In the genomic region with DNA sequence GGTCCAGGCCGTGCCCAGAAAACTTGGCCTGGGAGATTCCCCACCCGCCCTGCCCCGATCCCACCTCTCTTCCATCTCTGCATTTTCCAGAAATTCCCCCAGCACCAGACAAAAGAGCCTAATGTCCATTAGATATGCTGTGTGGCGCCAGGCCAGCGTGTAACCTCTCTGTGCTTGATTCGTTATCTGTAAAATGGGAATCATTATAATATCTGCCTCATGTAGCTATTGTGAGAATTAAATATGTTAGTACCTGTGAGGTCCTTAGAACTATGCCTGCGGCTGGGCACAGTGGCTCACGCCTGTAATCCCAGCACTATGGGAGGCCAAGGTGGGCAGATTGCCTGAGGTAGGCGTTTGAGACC, we compare ENCODE assay signal across 9 cellular contexts. TPM values are rescaled to one million over a fixed set of nuclear protein-coding genes. Genes with fewer than 3 reads are reported as not detected.
DNase-seq lines count a peak whose midpoint lies in the region; ATAC-seq and TF ChIP-seq lines count a peak whose summit lies in the region.
"Had no signal": no experiment of that assay in that cellular context is flagged by ENCODE, and none has a peak within 500 bp of the region (broad histone marks: within the 10 kb centered on the region; RNA-seq: fewer than 3 reads in every experiment).

No MANE protein-coding gene starts in this region.

- H3K27me3 ChIP-seq in BLaER1 treated with 17β-estradiol and CSF1 and Interleukin-3, amounts not matched to agents 10 nM and 100 nM, result no peaks in the 10 kb centered on the region
- peaks cover 12% of the 10 kb centered on the region; the same call in 1 of the 2 replicates for H3K27me3 ChIP-seq in MM.1S (replicated peaks; ENCODE audit: insufficient read depth, low read length)
- H3K27me3 ChIP-seq in gastrocnemius medialis, result no peaks in the 10 kb centered on the region

- peak overlapping the region; percentile 42 for H3K4me3 Mint-ChIP-seq in Calu3 (ENCODE audit: low read depth, unreplicated experiment)
- H3K4me3 Mint-ChIP-seq in activated CD8-positive, alpha-beta T cell treated with anti-CD3 and anti-CD28 coated beads, Interleukin-2, amount 10 ng/mL, durations not matched to agents 7 days and 5 days, result peak overlapping the region; percentile 66
- peak overlapping the region in 7 of 8 donors; percentile 61 to 87 (median 73) for H3K4me3 Mint-ChIP-seq in naive B cell

- H3K4me3 ChIP-seq in BLaER1 treated with 17β-estradiol and CSF1 and Interleukin-3, amounts not matched to agents 10 nM and 100 nM, result no peak overlapping the region
- no peak overlapping the region for H3K4me3 ChIP-seq in MM.1S (ENCODE audit: low read length)
- H3K4me3 ChIP-seq in gastrocnemius medialis, result no peak overlapping the region

- H3K79me2 ChIP-seq in MM.1S (ENCODE audit: low read length), result no peaks in the 10 kb centered on the region

- H3K27ac Mint-ChIP-seq in Calu3 (ENCODE audit: unreplicated experiment), result peak overlapping the region; percentile 68
- H3K27ac Mint-ChIP-seq in activated CD8-positive, alpha-beta T cell treated with anti-CD3 and anti-CD28 coated beads, Interleukin-2, amount 10 ng/mL, durations not matched to agents 7 days and 5 days, result peak overlapping the region; percentile 99
- peak overlapping the region; percentile 99 to 100 (median 100) for H3K27ac Mint-ChIP-seq in naive B cell

- H3K4me1 Mint-ChIP-seq in Calu3 (ENCODE audit: low read depth, unreplicated experiment), result peaks cover 26% of the 10 kb centered on the region
- H3K4me1 Mint-ChIP-seq in activated CD8-positive, alpha-beta T cell treated with anti-CD3 and anti-CD28 coated beads, Interleukin-2, amount 10 ng/mL, durations not matched to agents 7 days and 5 days (ENCODE audit: low read depth), result peaks cover 77% of the 10 kb centered on the region
- peaks cover 33 to 69% (median 65%) of the 10 kb centered on the region in 3 donors for H3K4me1 Mint-ChIP-seq in naive B cell

- no peak overlapping the region for H2AFZ ChIP-seq in MM.1S (ENCODE audit: low read length)

- TF ChIP-seq POLR2A in gastrocnemius medialis (IDR thresholded peaks at IDR 0.05), result no peak

- H3K4me2 ChIP-seq in BLaER1 treated with 17β-estradiol and CSF1 and Interleukin-3, amounts not matched to agents 10 nM and 100 nM, result peak overlapping the region; percentile 18 to 96 (median 91); a peak in 18 of 22 replicates
- H3K4me2 ChIP-seq in MM.1S (ENCODE audit: low read depth, low read length), result no peak overlapping the region

- peaks cover 0 to 18% (median 0%) of the 10 kb centered on the region in 11 experiments; a peak in 5 of 22 replicates for H4K20me1 ChIP-seq in BLaER1 treated with 17β-estradiol and CSF1 and Interleukin-3, amounts not matched to agents 10 nM and 100 nM
- H4K20me1 ChIP-seq in MM.1S (ENCODE audit: insufficient read depth, low read length), result no peaks in the 10 kb centered on the region

- no peaks in the 10 kb centered on the region for H3K9me2 ChIP-seq in MM.1S (replicated peaks; ENCODE audit: insufficient read depth, low read length)

- no TSS peak for BruUV-seq in Calu3 (replicated peaks; lab: Mats Ljungman, UMichigan)

- peak overlapping the region in 7 of 11 experiments; percentile 37 to 96 (median 92); a peak in 14 of 22 replicates for H3K27ac ChIP-seq in BLaER1 treated with 17β-estradiol and CSF1 and Interleukin-3, amounts not matched to agents 10 nM and 100 nM
- no peak overlapping the region for H3K27ac ChIP-seq in MM.1S (ENCODE audit: low read length)
- no peak overlapping the region for H3K27ac ChIP-seq in gastrocnemius medialis
- H3K27ac ChIP-seq: SK-N-MC had no signal

- H3F3A ChIP-seq in MM.1S (ENCODE audit: insufficient read depth, low read length), result peaks cover 11% of the 10 kb centered on the region; the same call in 1 of the 2 replicates

- POLR2A ChIA-PET in activated CD8-positive, alpha-beta T cell treated with anti-CD3 and anti-CD28 coated beads, Interleukin-2, amount 10 ng/mL, durations not matched to agents 7 days and 5 days (lab: Charles Lee), result interaction anchor here (0.7 to 3.8 kb wide), 20 partner anchors 10 to 206 kb away, joined by 3 to 69 read pairs (median 8); a partner anchor contains a TSS

- intact Hi-C loops in Calu3 (cut with micrococcal nuclease; ENCODE audit: unreplicated experiment) (loop anchor here (1.0 to 10.0 kb wide), 5 partner anchors 133 to 284 kb away; no protein-coding TSS in a partner anchor), gastrocnemius medialis (cut with DNase I; ENCODE audit: low total_unique reads) (loop anchor here (1.0 kb wide), 2 partner anchors 133 to 189 kb away; no protein-coding TSS in a partner anchor)

- H3K9ac ChIP-seq in BLaER1 treated with 17β-estradiol and CSF1 and Interleukin-3, amounts not matched to agents 10 nM and 100 nM, result peak overlapping the region in 5 of 11 experiments; percentile 35 to 88 (median 79); a peak in 10 of 22 replicates
- no peak overlapping the region for H3K9ac ChIP-seq in MM.1S (ENCODE audit: low read length)

- H3K36me3 Mint-ChIP-seq in Calu3 (ENCODE audit: insufficient read depth, unreplicated experiment) (peaks cover 48% of the 10 kb centered on the region), naive B cell (peaks cover 0 to 19% of the 10 kb centered on the region in 2 donors)
- H3K36me3 Mint-ChIP-seq in activated CD8-positive, alpha-beta T cell treated with anti-CD3 and anti-CD28 coated beads, Interleukin-2, amount 10 ng/mL, durations not matched to agents 7 days and 5 days (ENCODE audit: low read depth), result peaks cover 51% of the 10 kb centered on the region

- TF ChIP-seq CTCF in Calu3 (IDR thresholded peaks at IDR 0.05; ENCODE audit: unreplicated experiment) (no peak), MM.1S (IDR thresholded peaks at IDR 0.05; ENCODE audit: low read length) (no peak), gastrocnemius medialis (IDR thresholded peaks at IDR 0.05 in 4 of 5, conservative IDR thresholded peaks at IDR 0.05 in 1 of 5) (no peak)

- in situ Hi-C loops in gastrocnemius medialis (cut with MboI; ENCODE audit: low sequenced_read_pairs in 4 of 4), result loop anchor here in 1 of 4 donors (25.0 kb wide), 1 partner anchor 131 kb away; no protein-coding TSS in a partner anchor

- peaks cover 62 to 89% (median 73%) of the 10 kb centered on the region in 10 experiments for H3K4me1 ChIP-seq in BLaER1 treated with 17β-estradiol and CSF1 and Interleukin-3, amounts not matched to agents 10 nM and 100 nM
- H3K4me1 ChIP-seq in MM.1S (ENCODE audit: low read length) (peaks cover 22% of the 10 kb centered on the region), gastrocnemius medialis (peaks cover 0 to 7% of the 10 kb centered on the region in 2 donors)

- no peak for ATAC-seq in activated CD8-positive, alpha-beta T cell treated with anti-CD3 and anti-CD28 coated beads, Interleukin-2, amount 10 ng/mL, durations not matched to agents 7 days and 5 days
- no peak for ATAC-seq in naive B cell (ENCODE audit: low read depth in 2 of 2)
- no peak for ATAC-seq in HG03039 (IDR thresholded peaks at IDR 0.05; ENCODE audit: unreplicated experiment)
- no peak for ATAC-seq in gastrocnemius medialis

- peaks cover 12 to 20% (median 17%) of the 10 kb centered on the region in 11 experiments for H3K9me3 ChIP-seq in BLaER1 treated with 17β-estradiol and CSF1 and Interleukin-3, amounts not matched to agents 10 nM and 100 nM (replicated peaks in 1 of 11)
- H3K9me3 ChIP-seq in MM.1S (replicated peaks; ENCODE audit: insufficient read depth, low read length), result no peaks in the 10 kb centered on the region
- no peaks in the 10 kb centered on the region for H3K9me3 ChIP-seq in gastrocnemius medialis

- H3K9me3 Mint-ChIP-seq in Calu3 (ENCODE audit: low read depth, unreplicated experiment), result peaks cover 3% of the 10 kb centered on the region
- peaks cover 12% of the 10 kb centered on the region for H3K9me3 Mint-ChIP-seq in activated CD8-positive, alpha-beta T cell treated with anti-CD3 and anti-CD28 coated beads, Interleukin-2, amount 10 ng/mL, durations not matched to agents 7 days and 5 days (ENCODE audit: insufficient read depth)
- H3K9me3 Mint-ChIP-seq in naive B cell, result peaks cover 0 to 16% (median 4%) of the 10 kb centered on the region in 7 donors

- H3K27me3 Mint-ChIP-seq in Calu3 (ENCODE audit: unreplicated experiment) (no peaks in the 10 kb centered on the region), naive B cell (no peaks in the 10 kb centered on the region)
- no peaks in the 10 kb centered on the region for H3K27me3 Mint-ChIP-seq in activated CD8-positive, alpha-beta T cell treated with anti-CD3 and anti-CD28 coated beads, Interleukin-2, amount 10 ng/mL, durations not matched to agents 7 days and 5 days (ENCODE audit: low read depth)

- no peak for DNase-seq in Calu3
- no peak for DNase-seq in activated CD8-positive, alpha-beta T cell treated with anti-CD3 and anti-CD28 coated beads, Interleukin-2, amount 10 ng/mL, durations not matched to agents 7 days and 5 days
- no peak for DNase-seq in naive B cell
- DNase-seq in stimulated activated naive CD4-positive, alpha-beta T cell treated with Interleukin-2 at 50 U/mL for 16 hours (lab: John Stamatoyannopoulos, UW), result no peak
- no peak for DNase-seq in MM.1S
- no peak for DNase-seq in gastrocnemius medialis

- CTCF ChIA-PET in Calu3 (lab: Charles Lee), result interaction anchor here (0.6 to 2.6 kb wide), 12 partner anchors 52 to 558 kb away, joined by 3 to 43 read pairs (median 6); no protein-coding TSS in a partner anchor
- CTCF ChIA-PET in activated CD8-positive, alpha-beta T cell treated with anti-CD3 and anti-CD28 coated beads, Interleukin-2, amount 10 ng/mL, durations not matched to agents 7 days and 5 days (lab: Charles Lee), result interaction anchor here (0.7 to 6.6 kb wide), 36 partner anchors 10 to 259 kb away, joined by 3 to 153 read pairs (median 8); a partner anchor contains a TSS

- peaks cover 0 to 23% (median 12%) of the 10 kb centered on the region in 11 experiments; a peak in 14 of 22 replicates for H3K36me3 ChIP-seq in BLaER1 treated with 17β-estradiol and CSF1 and Interleukin-3, amounts not matched to agents 10 nM and 100 nM
- H3K36me3 ChIP-seq in MM.1S (replicated peaks; ENCODE audit: insufficient read depth, low read length) (no peaks in the 10 kb centered on the region), gastrocnemius medialis (no peaks in the 10 kb centered on the region)

RNA-seq across cellular contexts. Expression of a gene that starts 33.6 kb away (rescaled TPM):
- total RNA-seq in Calu3 (2022), result not detected in 2 replicates
- total RNA-seq in activated CD8-positive, alpha-beta T cell treated with anti-CD3 and anti-CD28 coated beads, Interleukin-2, amount 10 ng/mL, durations not matched to agents 7 days and 5 days, result 10 to 100 TPM; 23.5 to 24.2 TPM
- polyA plus RNA-seq in naive B cell (ENCODE audit: low read depth in 6 of 6), result 100 to 1,000 TPM in 1 of 6 donors, 10 to 100 TPM in 5; 47.9 to 118 (median 74.5) TPM
- under 1 TPM in 1 of 4 donors, not detected in 3; 0.15 TPM for total RNA-seq in gastrocnemius medialis

RNA-seq across cellular contexts. Expression of a gene that starts 54.6 kb away (rescaled TPM):
- total RNA-seq in Calu3 (2022) (99.0 and 108 TPM in 2 replicates), gastrocnemius medialis (1 to 10 TPM; 4.5 to 7.4 (median 6.5) TPM)
- 100 to 1,000 TPM; 231 to 237 TPM for total RNA-seq in activated CD8-positive, alpha-beta T cell treated with anti-CD3 and anti-CD28 coated beads, Interleukin-2, amount 10 ng/mL, durations not matched to agents 7 days and 5 days
- 1,000 to 10,000 TPM in 1 of 6 donors, 100 to 1,000 TPM in 5; 355 to 1,202 (median 525) TPM for polyA plus RNA-seq in naive B cell (ENCODE audit: low read depth in 6 of 6)

Comparison
In these comparisons a context has a peak if more than half of its experiments do, and no peak if none do; other contexts are left out.
1. H3K27ac ChIP-seq: peak in BLaER1 treated with 17β-estradiol and CSF1 and Interleukin-3, amounts not matched to agents 10 nM and 100 nM (7 of 11); none in MM.1S (single experiment) and gastrocnemius medialis (0 of 4).
2. RNA of a gene that starts 33.6 kb away (total RNA-seq): 23.5 to 24.2 TPM in activated CD8-positive, alpha-beta T cell treated with anti-CD3 and anti-CD28 coated beads, Interleukin-2, amount 10 ng/mL, durations not matched to agents 7 days and 5 days; not detected in Calu3 and 0.15 TPM in gastrocnemius medialis; every median in the first group is over 10 times any median in the second.
3. RNA of a gene that starts 54.6 kb away (total RNA-seq): 231 to 237 TPM in activated CD8-positive, alpha-beta T cell treated with anti-CD3 and anti-CD28 coated beads, Interleukin-2, amount 10 ng/mL, durations not matched to agents 7 days and 5 days and 99.0 to 108 TPM in Calu3; 4.5 to 7.4 TPM in gastrocnemius medialis; every median in the first group is over 10 times any median in the second.
4. Peak in every context shown above with its lines, with median percentiles within 50 percentile points of each other: H3K27ac Mint-ChIP-seq and H3K4me3 Mint-ChIP-seq.